In the genomic region with DNA sequence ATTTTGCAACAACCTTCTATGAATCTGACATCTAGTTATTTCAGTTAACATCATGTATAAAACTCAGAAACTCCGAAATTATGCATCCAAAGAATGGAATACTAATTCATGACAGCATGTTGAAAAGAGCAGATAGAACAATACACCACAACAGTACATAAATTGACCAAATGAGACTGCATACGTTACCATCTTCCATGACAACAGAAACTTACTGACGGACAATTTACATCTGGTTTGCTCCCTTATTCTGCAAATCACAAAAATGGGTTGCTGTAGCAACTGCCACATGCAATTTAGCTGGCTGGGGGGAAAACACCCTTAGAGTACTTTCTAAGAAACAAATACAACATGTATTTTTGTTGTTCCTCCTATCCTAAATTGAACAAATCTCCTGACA, we compare ENCODE assay signal across 22 cellular contexts. TPM values are rescaled to one million over a fixed set of nuclear protein-coding genes. Genes with fewer than 3 reads are reported as not detected.
DNase-seq lines count a peak whose midpoint lies in the region; ATAC-seq, FAIRE-seq and TF ChIP-seq lines count a peak whose summit lies in the region.
"Had no signal": no experiment of that assay in that cellular context is flagged by ENCODE, and none has a peak within 500 bp of the region (broad histone marks: within the 10 kb centered on the region; RNA-seq: fewer than 3 reads in every experiment).

No MANE protein-coding gene starts in this region.

- no peak overlapping the region for H3K4me3 Mint-ChIP-seq in CD4-positive, alpha-beta T cell
- no peak overlapping the region for H3K4me3 Mint-ChIP-seq in memory B cell
- H3K4me3 Mint-ChIP-seq: H9 had no signal

- H3K9ac ChIP-seq in SU-DHL-6 (ENCODE audit: low read length): no peak overlapping the region
- H3K9ac ChIP-seq: GM23248 had no signal

- ATAC-seq in CD4-positive, alpha-beta T cell (ENCODE audit: poor library complexity): no peak
- peak; percentile 16 for ATAC-seq in memory B cell (ENCODE audit: low read depth)

- intact Hi-C loops in CD4-positive, alpha-beta T cell (cut with DNase I, micrococcal nuclease): loop anchor here in 1 of 2 experiments (5.0 to 10.0 kb wide), 3 partner anchors 460 to 1263 kb away; a partner anchor contains a TSS

- no peak for DNase-seq in CD4-positive, alpha-beta T cell
- no peak for DNase-seq in GM12891 (ENCODE audit: insufficient read length, low spot score)
- DNase-seq in memory B cell (ENCODE audit: low spot score in 2 of 2): no peak
- no peak for DNase-seq in C1 segment of cervical spinal cord (lab: John Stamatoyannopoulos, UW)
- no peak for DNase-seq in DMS 273 (lab: John Stamatoyannopoulos, UW; ENCODE audit: unreplicated experiment)
- no peak for DNase-seq in foreskin fibroblast
- DNase-seq: BE2C, DMS53, GM23248, H9, IMR-90, KG1, MM.1S, NCI-H2029, NCI-H446, NCI-H524 treated with DMSO at 0.1 percent for 48 hours, NCI-H774, SIG-M5 had no signal

- peaks cover 48% of the 10 kb centered on the region for H3K79me2 ChIP-seq in SU-DHL-6 (ENCODE audit: insufficient read depth, low read length)

- no peaks in the 10 kb centered on the region for H3K9me2 ChIP-seq in SU-DHL-6 (replicated peaks; ENCODE audit: insufficient read depth, low read length)

- no peak overlapping the region for H3K27ac ChIP-seq in CD4-positive, alpha-beta T cell (ENCODE audit: low read depth, low read length)
- H3K27ac ChIP-seq in SU-DHL-6 (ENCODE audit: low read depth, low read length): peak overlapping the region; percentile 67
- H3K27ac ChIP-seq: GM23248, SK-N-MC had no signal

- no peak overlapping the region for H3K4me3 ChIP-seq in SU-DHL-6 (ENCODE audit: insufficient read depth, low read length, poor library complexity, severe bottlenecking)
- no peak overlapping the region for H3K4me3 ChIP-seq in foreskin fibroblast (ENCODE audit: low read depth in 1 of 2, low read length in 2 of 2)
- H3K4me3 ChIP-seq: GM23248, SK-N-MC had no signal

- CTCF ChIA-PET in CD4-positive, alpha-beta T cell (lab: Charles Lee): no interaction called here

- H3K9me3 ChIP-seq in CD4-positive, alpha-beta T cell (ENCODE audit: control insufficient read depth, low read length): no peaks in the 10 kb centered on the region
- H3K9me3 ChIP-seq in SU-DHL-6 (ENCODE audit: insufficient read depth, low read length): no peaks in the 10 kb centered on the region
- H3K9me3 ChIP-seq: BE2C had no signal

- H3F3A ChIP-seq in SU-DHL-6 (ENCODE audit: insufficient read depth): peaks cover 33% of the 10 kb centered on the region

- TF ChIP-seq POLR2A in GM12891 (IDR thresholded peaks at IDR 0.05; ENCODE audit: low read depth, low read length): no peak

- H3K4me1 Mint-ChIP-seq in CD4-positive, alpha-beta T cell (ENCODE audit: low read depth): peaks cover 71% of the 10 kb centered on the region
- H3K4me1 Mint-ChIP-seq in memory B cell: peaks cover 20% of the 10 kb centered on the region

- H3K36me3 Mint-ChIP-seq in CD4-positive, alpha-beta T cell (ENCODE audit: low read depth): peaks cover 76% of the 10 kb centered on the region
- no peaks in the 10 kb centered on the region for H3K36me3 Mint-ChIP-seq in memory B cell

- POLR2A ChIA-PET in CD4-positive, alpha-beta T cell (lab: Charles Lee): no interaction called here

- H3K27me3 ChIP-seq in CD4-positive, alpha-beta T cell (ENCODE audit: control insufficient read depth, insufficient read depth, low read length): no peaks in the 10 kb centered on the region
- no peaks in the 10 kb centered on the region for H3K27me3 ChIP-seq in SU-DHL-6 (ENCODE audit: low read length)
- H3K27me3 ChIP-seq: BE2C had no signal

- H3K27ac Mint-ChIP-seq in CD4-positive, alpha-beta T cell: peak overlapping the region; percentile 18
- H3K27ac Mint-ChIP-seq in memory B cell: peak overlapping the region; percentile 91

- no peaks in the 10 kb centered on the region for H3K27me3 Mint-ChIP-seq in CD4-positive, alpha-beta T cell
- H3K27me3 Mint-ChIP-seq in memory B cell: no peaks in the 10 kb centered on the region

- peak; percentile 55 for FAIRE-seq in GM12891 (lab: Jason Lieb, UNC)
- FAIRE-seq: D721Med, RCC 7860 had no signal

- no peaks in the 10 kb centered on the region for H4K20me1 ChIP-seq in SU-DHL-6 (ENCODE audit: low read depth, low read length)

- no peak overlapping the region for H2AFZ ChIP-seq in SU-DHL-6 (ENCODE audit: low read depth, low read length, severe bottlenecking)
- H2AFZ ChIP-seq: GM23248 had no signal

- H3K36me3 ChIP-seq in SU-DHL-6 (ENCODE audit: low read length): peaks cover 46% of the 10 kb centered on the region

- peak overlapping the region; percentile 60 for H3K4me2 ChIP-seq in SU-DHL-6 (ENCODE audit: low read depth, low read length, poor library complexity, severe bottlenecking)

- no peaks in the 10 kb centered on the region for H3K9me3 Mint-ChIP-seq in CD4-positive, alpha-beta T cell
- no peaks in the 10 kb centered on the region for H3K9me3 Mint-ChIP-seq in memory B cell
- H3K9me3 Mint-ChIP-seq: H9 had no signal

- TF ChIP-seq CTCF in CD4-positive, alpha-beta T cell (IDR thresholded peaks at IDR 0.05): no peak
- TF ChIP-seq CTCF in SU-DHL-6 (IDR thresholded peaks at IDR 0.05; ENCODE audit: insufficient read depth, low read length, poor library complexity, severe bottlenecking) (no peak), foreskin fibroblast (IDR thresholded peaks at IDR 0.05; ENCODE audit: low read depth, low read length) (no peak)

TF ChIP-seq in GM12891, 5 proteins besides CTCF, POLR2A, EP300 and RAD21:
- no peak for TF ChIP-seq TAF1 (IDR thresholded peaks at IDR 0.05; ENCODE audit: low read depth, low read length)
- TF ChIP-seq POU2F2 (IDR thresholded peaks at IDR 0.05; ENCODE audit: low read depth, low read length): no peak
- no peak for TF ChIP-seq SPI1 (IDR thresholded peaks at IDR 0.05; ENCODE audit: low read depth, low read length)
- TF ChIP-seq PAX5 (IDR thresholded peaks at IDR 0.05; ENCODE audit: insufficient read depth, low read length, severe bottlenecking): no peak
- no peak for TF ChIP-seq POLR2AphosphoS5 (IDR thresholded peaks at IDR 0.05; ENCODE audit: low read depth, low read length)

RNA-seq across cellular contexts. Expression of a gene that starts 14.3 kb away (rescaled TPM):
- total RNA-seq in CD4-positive, alpha-beta T cell: 1 to 10 TPM; 3.8 to 6.0 TPM
- 0.04 TPM for polyA plus RNA-seq in GM12891 (2012; ENCODE audit: low read depth, missing spikeins)
